In genomic region chr17:82228842-82229685, GRCh38 we compare ENCODE assay signal across 2 cellular contexts.
TF ChIP-seq lines count a peak whose summit lies in the region.

Gene SLC16A3, plus strand, starts transcription at chr17:82229042. Its CDS starts 6,967 bp downstream, at chr17:82236009.

TF ChIP-seq in WTC11, 78 proteins besides CTCF, POLR2A, EP300 and RAD21 (continued from another document):
- TF ChIP-seq FOXP1 (CRISPR knock-in tag; IDR thresholded peaks at IDR 0.05; ENCODE audit: borderline replicate concordance): no peak
- TF ChIP-seq PREB (CRISPR knock-in tag; IDR thresholded peaks at IDR 0.05; ENCODE audit: borderline replicate concordance): no peak
- no peak for TF ChIP-seq ESRRA (CRISPR knock-in tag; IDR thresholded peaks at IDR 0.05; ENCODE audit: borderline replicate concordance)
- TF ChIP-seq MAX (CRISPR knock-in tag; IDR thresholded peaks at IDR 0.05): no peak
- TF ChIP-seq SMAD3 (CRISPR knock-in tag; IDR thresholded peaks at IDR 0.05; ENCODE audit: borderline replicate concordance): no peak
- no peak for TF ChIP-seq ZNF425 (CRISPR knock-in tag; conservative IDR thresholded peaks at IDR 0.05)
- no peak for TF ChIP-seq ZBTB43 (CRISPR knock-in tag; IDR thresholded peaks at IDR 0.05)
- no peak for TF ChIP-seq RELA (CRISPR knock-in tag; IDR thresholded peaks at IDR 0.05; ENCODE audit: borderline replicate concordance)

TF ChIP-seq in HepG2, 621 proteins besides CTCF, POLR2A, EP300 and RAD21 (continued from another document and continues in another):
- TF ChIP-seq ZNF749 (CRISPR knock-in tag; IDR thresholded peaks at IDR 0.05; ENCODE audit: borderline replicate concordance) (no peak; the same call in 1 of the 2 replicates), CEBPZ (IDR thresholded peaks at IDR 0.05; ENCODE audit: low read length) (no peak), NCOA2 (CRISPR knock-in tag; IDR thresholded peaks at IDR 0.05) (no peak), GTF2F1 (IDR thresholded peaks at IDR 0.05; ENCODE audit: low read length) (no peak), DNMT1 (CRISPR knock-in tag; IDR thresholded peaks at IDR 0.05) (no peak; the same call in 1 of the 2 replicates), ZNF275 (CRISPR knock-in tag; IDR thresholded peaks at IDR 0.05; ENCODE audit: borderline replicate concordance) (0 out of 2 replicates have a peak, but pooled peaks have one; percentile 34), NFKB2 (CRISPR knock-in tag; IDR thresholded peaks at IDR 0.05; ENCODE audit: borderline replicate concordance) (peak; percentile 55; the same call in 1 of the 2 replicates), ZNF598 (CRISPR knock-in tag; IDR thresholded peaks at IDR 0.05; ENCODE audit: borderline replicate concordance) (0 out of 2 replicates have a peak, but pooled peaks have one; percentile 38), ZNF496 (CRISPR knock-in tag; IDR thresholded peaks at IDR 0.05; ENCODE audit: insufficient replicate concordance) (no peak), TGIF2 (CRISPR knock-in tag; IDR thresholded peaks at IDR 0.05) (0 out of 2 replicates have a peak, but pooled peaks have one; percentile 16), ZXDC (CRISPR knock-in tag; IDR thresholded peaks at IDR 0.05) (no peak), RBFOX2 (IDR thresholded peaks at IDR 0.05; ENCODE audit: low read depth, low read length) (peak; percentile 83), ZBTB2 (CRISPR knock-in tag; IDR thresholded peaks at IDR 0.05; ENCODE audit: low read depth) (peak; percentile 88), HBP1 (CRISPR knock-in tag; IDR thresholded peaks at IDR 0.05; ENCODE audit: low read depth) (peak; percentile 84; the same call in 1 of the 2 replicates), MAZ (IDR thresholded peaks at IDR 0.05; ENCODE audit: borderline replicate concordance, low read depth, low read length) (0 out of 2 replicates have a peak, but pooled peaks have one; percentile 63), MAZ (CRISPR knock-in tag; IDR thresholded peaks at IDR 0.05; ENCODE audit: low read depth) (peak; percentile 71; the same call in 1 of the 2 replicates), SRY (CRISPR knock-in tag; IDR thresholded peaks at IDR 0.05) (peak; percentile 47), NAIF1 (CRISPR knock-in tag; IDR thresholded peaks at IDR 0.05; ENCODE audit: borderline replicate concordance) (no peak), ZNF883 (CRISPR knock-in tag; IDR thresholded peaks at IDR 0.05; ENCODE audit: not compliant biosample characterization) (no peak), ZNF549 (CRISPR knock-in tag; IDR thresholded peaks at IDR 0.05) (no peak), ZNF609 (CRISPR knock-in tag; IDR thresholded peaks at IDR 0.05; ENCODE audit: borderline replicate concordance) (no peak), ZNF570 (CRISPR knock-in tag; IDR thresholded peaks at IDR 0.05; ENCODE audit: borderline replicate concordance) (no peak), RARA (CRISPR knock-in tag; IDR thresholded peaks at IDR 0.05) (no peak; the same call in 1 of the 2 replicates), ZFAT (CRISPR knock-in tag; conservative IDR thresholded peaks at IDR 0.05) (no peak), MAFF (IDR thresholded peaks at IDR 0.05; ENCODE audit: low read depth, low read length) (no peak), POLR2AphosphoS2 (IDR thresholded peaks at IDR 0.05; ENCODE audit: low read depth, low read length) (no peak), ATF6 (CRISPR knock-in tag; conservative IDR thresholded peaks at IDR 0.05) (0 out of 2 replicates have a peak, but pooled peaks have one; percentile 59), ZNF597 (CRISPR knock-in tag; IDR thresholded peaks at IDR 0.05) (no peak), ZNF691 (CRISPR knock-in tag; IDR thresholded peaks at IDR 0.05; ENCODE audit: borderline replicate concordance, low read depth) (0 out of 2 replicates have a peak, but pooled peaks have one; percentile 21), ETV5 (CRISPR knock-in tag; IDR thresholded peaks at IDR 0.05; ENCODE audit: borderline replicate concordance) (no peak), NFRKB (IDR thresholded peaks at IDR 0.05) (no peak), ZC3H13 (CRISPR knock-in tag; IDR thresholded peaks at IDR 0.05) (no peak)
